Comparison of ENCODE assay signal across 17 cellular contexts in genomic region chr5:103014983-103015382, GRCh38.
DNase-seq lines count a peak whose midpoint lies in the region; ATAC-seq and TF ChIP-seq lines count a peak whose summit lies in the region.
"Had no signal": no experiment of that assay in that cellular context is flagged by ENCODE, and none has a peak within 500 bp of the region (broad histone marks: within the 10 kb centered on the region; RNA-seq: fewer than 3 reads in every experiment).

No MANE protein-coding gene starts in this region.

- peaks cover 21% of the 10 kb centered on the region for H3K36me3 Mint-ChIP-seq in HFFc6 (ENCODE audit: low read depth)

- no peak for TF ChIP-seq CTCF in HFFc6 (IDR thresholded peaks at IDR 0.05)
- no peak for TF ChIP-seq CTCF in cardiac fibroblast (IDR thresholded peaks at IDR 0.05; ENCODE audit: low read depth, low read length)
- no peak for TF ChIP-seq CTCF in fibroblast of villous mesenchyme (IDR thresholded peaks at IDR 0.05; ENCODE audit: insufficient read depth, low read depth, low read length)
- TF ChIP-seq CTCF in ovary (IDR thresholded peaks at IDR 0.05): no peak

- no peaks in the 10 kb centered on the region for H3K4me1 ChIP-seq in ovary (ENCODE audit: insufficient read depth)
- H3K4me1 ChIP-seq: SJCRH30 had no signal

- no peak overlapping the region for H3K4me3 ChIP-seq in cardiac fibroblast (replicated peaks in 1 of 2; ENCODE audit: low read depth in 2 of 2, low read length in 2 of 2)
- H3K4me3 ChIP-seq in fibroblast of villous mesenchyme (ENCODE audit: low read depth, low read length): no peak overlapping the region
- no peak overlapping the region for H3K4me3 ChIP-seq in ovary
- H3K4me3 ChIP-seq: BLaER1 treated with 17β-estradiol and CSF1 and Interleukin-3, amounts not matched to agents 10 nM and 100 nM; GM23248; SJCRH30 had no signal

- peak; percentile 17 for DNase-seq in HFFc6
- DNase-seq in cardiac fibroblast (ENCODE audit: low read depth in 2 of 2): peak; percentile 28 to 52
- DNase-seq in fibroblast of villous mesenchyme (ENCODE audit: low read depth): peak; percentile 72
- peak; percentile 13 for DNase-seq in smooth muscle cell of the brain vasculature (ENCODE audit: low read depth, low spot score)
- no peak for DNase-seq in head of caudate nucleus
- DNase-seq in ovary: no peak
- DNase-seq in activated naive CD4-positive, alpha-beta T cell treated with Interleukin-2 at 50 U/mL for 16 hours: no peak
- DNase-seq: DMS153, GM23248, MV-4-11, NCI-H1417 treated with DMSO at 0.1 percent for 48 hours, NCI-H2081, NCI-H526, RPMI8226, SJCRH30 had no signal

- peaks cover 4% of the 10 kb centered on the region; the same call in 1 of the 2 replicates for H3K9me3 Mint-ChIP-seq in HFFc6

- no peak overlapping the region; the same call in 1 of the 2 replicates for H3K4me3 Mint-ChIP-seq in HFFc6

- no peaks in the 10 kb centered on the region for H3K27me3 ChIP-seq in ovary
- H3K27me3 ChIP-seq: BLaER1 treated with 17β-estradiol and CSF1 and Interleukin-3, amounts not matched to agents 10 nM and 100 nM; SJCRH30 had no signal

- 82 to 89% (median 85%) methylated on average over 2 of the region's 2 CpGs for WGBS in ovary, 3 donors

- H3K27ac ChIP-seq in ovary: no peak overlapping the region
- H3K27ac ChIP-seq: BLaER1 treated with 17β-estradiol and CSF1 and Interleukin-3, amounts not matched to agents 10 nM and 100 nM; GM23248; SJCRH30 had no signal

- ATAC-seq in GM21576 (IDR thresholded peaks at IDR 0.05; ENCODE audit: unreplicated experiment): no peak

- peak overlapping the region; percentile 5; the same call in 1 of the 2 replicates for H3K27ac Mint-ChIP-seq in HFFc6

- TF ChIP-seq EP300 in ovary (IDR thresholded peaks at IDR 0.05): no peak

- no peaks in the 10 kb centered on the region for H3K27me3 Mint-ChIP-seq in HFFc6 (ENCODE audit: insufficient read depth)

- intact Hi-C loops in head of caudate nucleus (cut with DNase I) (no loop called here), ovary (cut with DNase I) (no loop called here)

- TF ChIP-seq POLR2A in ovary (IDR thresholded peaks at IDR 0.05): no peak

- H3K4me1 Mint-ChIP-seq in HFFc6 (ENCODE audit: low read depth): peaks cover 28% of the 10 kb centered on the region

- H3K36me3 ChIP-seq in ovary: no peaks in the 10 kb centered on the region

- no peaks in the 10 kb centered on the region for H3K9me3 ChIP-seq in ovary
- H3K9me3 ChIP-seq: SJCRH30 had no signal

Comparison
In these comparisons a context has a peak if more than half of its experiments do, and no peak if none do; other contexts are left out.
1. DNase-seq: peak in HFFc6 (single experiment), cardiac fibroblast (2 of 2), fibroblast of villous mesenchyme (single experiment) and smooth muscle cell of the brain vasculature (single experiment); none in head of caudate nucleus (0 of 42), ovary (0 of 5) and activated naive CD4-positive, alpha-beta T cell treated with Interleukin-2 at 50 U/mL for 16 hours (single experiment).